8 cellular contexts compared by ENCODE assay signal in genomic region chr11:44609028-44609782, GRCh38.
DNase-seq lines count a peak whose midpoint lies in the region; ATAC-seq and TF ChIP-seq lines count a peak whose summit lies in the region.

No MANE protein-coding gene starts in this region.

- intact Hi-C loops in tibial artery (cut with DNase I; ENCODE audit: low total_unique reads) = no loop called here

- peaks cover 0 to 98% (median 84%) of the 10 kb centered on the region in 4 donors for H3K4me1 ChIP-seq in tibial artery

- peaks cover 0 to 22% (median 0%) of the 10 kb centered on the region in 3 donors for H3K36me3 ChIP-seq in tibial artery

- no peak for TF ChIP-seq CTCF in tibial artery (IDR thresholded peaks at IDR 0.05)

- DNase-seq in CD1c-positive myeloid dendritic cell (ENCODE audit: extremely low spot score) (peak; percentile 44), tibial artery (no peak), NCI-H2171 (lab: John Stamatoyannopoulos, UW) (no peak), RKO (ENCODE audit: low spot score) (no peak), islet precursor cell (no peak)
- peak; percentile 9 for DNase-seq in activated gamma-delta T cell treated with anti-CD3 and anti-CD28 coated beads, Interleukin-2, amount 50 U/mL, for 16 hours (ENCODE audit: low read depth)

- H3K9me3 ChIP-seq in tibial artery = no peaks in the 10 kb centered on the region

- no peak overlapping the region for H3K4me3 ChIP-seq in tibial artery

- H3K27me3 ChIP-seq in tibial artery = no peaks in the 10 kb centered on the region

- H3K27ac ChIP-seq in tibial artery = peak overlapping the region; percentile 82 to 84

- peak; percentile 61 for ATAC-seq in GM19324 (IDR thresholded peaks at IDR 0.05; ENCODE audit: low FRiP score, unreplicated experiment)
- ATAC-seq in HG03342 (IDR thresholded peaks at IDR 0.05; ENCODE audit: unreplicated experiment) = peak; percentile 42

Comparison
In these comparisons a context has a peak if more than half of its experiments do, and no peak if none do; other contexts are left out.
1. DNase-seq: peak in CD1c-positive myeloid dendritic cell (single experiment) and activated gamma-delta T cell treated with anti-CD3 and anti-CD28 coated beads, Interleukin-2, amount 50 U/mL, for 16 hours (single experiment); none in tibial artery (0 of 2), NCI-H2171 (single experiment), RKO (single experiment) and islet precursor cell (single experiment).